11 cellular contexts compared by ENCODE assay signal in genomic region chr15:85312486-85312885, GRCh38.
DNase-seq lines count a peak whose midpoint lies in the region; ATAC-seq and TF ChIP-seq lines count a peak whose summit lies in the region.
"Had no signal": no experiment of that assay in that cellular context is flagged by ENCODE, and none has a peak within 500 bp of the region (broad histone marks: within the 10 kb centered on the region; RNA-seq: fewer than 3 reads in every experiment).

No MANE protein-coding gene starts in this region.

- H3K27me3 Mint-ChIP-seq in neural progenitor cell (ENCODE audit: insufficient read depth, low read depth) = peaks cover 20% of the 10 kb centered on the region

- peak; percentile 8 for DNase-seq in DMS 273 (lab: John Stamatoyannopoulos, UW; ENCODE audit: unreplicated experiment)
- no peak for DNase-seq in DMS 273 treated with DMSO at 0.1 percent for 48 hours (lab: John Stamatoyannopoulos, UW)
- DNase-seq in neural progenitor cell (ENCODE audit: low spot score) = no peak
- no peak for DNase-seq in NCI-H510A treated with DMSO at 0.1 percent for 48 hours (lab: John Stamatoyannopoulos, UW)
- no peak for DNase-seq in Karpas-422
- DNase-seq in GM19240 (ENCODE audit: insufficient read length, low spot score) = no peak
- DNase-seq: NCI-H1436 treated with DMSO at 0.1 percent for 48 hours had no signal

- H3K79me2 ChIP-seq in OCI-LY3 (ENCODE audit: low read length) (no peaks in the 10 kb centered on the region), neural progenitor cell (ENCODE audit: low read depth) (no peaks in the 10 kb centered on the region), Karpas-422 (ENCODE audit: low read length) (no peaks in the 10 kb centered on the region)

- no peaks in the 10 kb centered on the region for H3K9me2 ChIP-seq in Karpas-422 (replicated peaks; ENCODE audit: insufficient read depth, low read length)

- peaks cover 6% of the 10 kb centered on the region for H3K36me3 Mint-ChIP-seq in neural progenitor cell

- ATAC-seq in HG02588 (IDR thresholded peaks at IDR 0.05; ENCODE audit: unreplicated experiment) = peak; percentile 94

- H3K4me1 ChIP-seq in OCI-LY3 (ENCODE audit: low read length) (peaks cover 49% of the 10 kb centered on the region), neural progenitor cell (peaks cover 18% of the 10 kb centered on the region), Karpas-422 (ENCODE audit: low read length) (peaks cover 12% of the 10 kb centered on the region)

- no peaks in the 10 kb centered on the region for H4K20me1 ChIP-seq in OCI-LY3 (ENCODE audit: insufficient read depth, low read length)
- H4K20me1 ChIP-seq in neural progenitor cell (ENCODE audit: low read depth) = no peaks in the 10 kb centered on the region
- H4K20me1 ChIP-seq in Karpas-422 (ENCODE audit: insufficient read depth, low read depth, low read length) = no peaks in the 10 kb centered on the region

- peaks cover 5% of the 10 kb centered on the region for H3F3A ChIP-seq in neural progenitor cell (ENCODE audit: low read depth)

- H3K36me3 ChIP-seq in OCI-LY3 (replicated peaks; ENCODE audit: low read depth, low read length) (peaks cover 5% of the 10 kb centered on the region), neural progenitor cell (no peaks in the 10 kb centered on the region), Karpas-422 (ENCODE audit: insufficient read depth, low read length) (peaks cover 45% of the 10 kb centered on the region)
- H3K36me3 ChIP-seq: cardiac muscle cell had no signal

- peak overlapping the region; percentile 67 for H3K27ac Mint-ChIP-seq in neural progenitor cell

- H3K27me3 ChIP-seq in OCI-LY3 (ENCODE audit: low read depth, low read length) = no peaks in the 10 kb centered on the region
- no peaks in the 10 kb centered on the region for H3K27me3 ChIP-seq in neural progenitor cell
- no peaks in the 10 kb centered on the region for H3K27me3 ChIP-seq in Karpas-422 (ENCODE audit: low read length)
- H3K27me3 ChIP-seq: cardiac muscle cell had no signal

- H3K4me2 ChIP-seq in OCI-LY3 (ENCODE audit: low read length) = peak overlapping the region; percentile 89
- no peak overlapping the region for H3K4me2 ChIP-seq in neural progenitor cell
- no peak overlapping the region for H3K4me2 ChIP-seq in Karpas-422 (ENCODE audit: low read depth, low read length, poor library complexity, severe bottlenecking)

- H3K4me3 ChIP-seq in OCI-LY3 (ENCODE audit: low read length) (peak overlapping the region; percentile 68), neural progenitor cell (no peak overlapping the region), Karpas-422 (ENCODE audit: low read length) (no peak overlapping the region)
- H3K4me3 ChIP-seq: cardiac muscle cell had no signal

- peaks cover 42% of the 10 kb centered on the region for H3K4me1 Mint-ChIP-seq in neural progenitor cell

- TF ChIP-seq CTCF in OCI-LY3 (IDR thresholded peaks at IDR 0.05; ENCODE audit: low read depth, low read length) (no peak), neural progenitor cell (IDR thresholded peaks at IDR 0.05) (no peak)

- H3K9me3 Mint-ChIP-seq in neural progenitor cell = peaks cover 27% of the 10 kb centered on the region

- peak overlapping the region; percentile 84 for H3K27ac ChIP-seq in OCI-LY3 (ENCODE audit: low read length)
- no peak overlapping the region for H3K27ac ChIP-seq in neural progenitor cell
- H3K27ac ChIP-seq in Karpas-422 (ENCODE audit: low read length) = no peak overlapping the region
- H3K27ac ChIP-seq: 22Rv1, cardiac muscle cell had no signal

- peak overlapping the region; percentile 42 for H3K4me3 Mint-ChIP-seq in neural progenitor cell

- H3K9ac ChIP-seq in OCI-LY3 (ENCODE audit: low read length) (peak overlapping the region; percentile 67), neural progenitor cell (no peak overlapping the region), Karpas-422 (ENCODE audit: low read length) (no peak overlapping the region)

- no peaks in the 10 kb centered on the region for H3K9me3 ChIP-seq in OCI-LY3 (ENCODE audit: insufficient read depth, low read length)
- no peaks in the 10 kb centered on the region for H3K9me3 ChIP-seq in neural progenitor cell (ENCODE audit: low read depth)
- no peaks in the 10 kb centered on the region for H3K9me3 ChIP-seq in Karpas-422 (ENCODE audit: low read length)

- H2AFZ ChIP-seq in OCI-LY3 (ENCODE audit: low read depth, low read length) (peak overlapping the region; percentile 64), neural progenitor cell (replicated peaks) (no peak overlapping the region), Karpas-422 (ENCODE audit: low read length) (no peak overlapping the region)
